22 cellular contexts compared by ENCODE assay signal in the genomic region with DNA sequence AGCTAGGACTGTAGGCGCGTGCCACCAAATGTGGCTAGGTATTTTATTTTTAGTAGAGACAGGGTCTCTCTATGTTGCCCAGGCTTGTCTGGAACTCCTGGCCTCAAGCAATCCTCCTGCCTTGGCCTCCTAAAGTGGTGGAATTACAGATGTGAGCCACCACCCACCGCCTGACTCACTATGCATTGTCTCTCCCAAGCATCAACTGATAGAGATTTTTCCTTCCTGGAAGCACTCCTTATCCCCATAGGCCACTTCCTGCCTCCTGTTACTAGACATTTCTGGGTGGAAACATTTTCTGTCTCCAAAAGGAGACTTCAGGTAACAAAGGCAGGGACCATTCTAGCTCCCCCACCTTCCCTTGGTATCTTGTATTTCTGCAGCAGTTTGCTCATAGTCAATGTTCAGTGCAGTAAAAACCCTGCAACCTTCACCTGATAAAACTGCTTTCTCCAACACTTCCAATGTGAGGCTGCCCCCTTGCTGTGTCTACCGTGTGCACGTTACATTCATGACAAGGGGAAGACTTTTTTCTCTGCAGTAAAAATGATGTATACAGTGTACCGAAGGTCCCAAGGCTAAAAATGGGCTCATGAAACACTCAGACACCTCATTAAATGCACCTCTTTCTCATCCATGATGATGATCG.
"Had no signal": no experiment of that assay in that cellular context is flagged by ENCODE, and none has a peak within 500 bp of the region (broad histone marks: within the 10 kb centered on the region; RNA-seq: fewer than 3 reads in every experiment).

No MANE protein-coding gene starts in this region.

- ATAC-seq: activated T-cell treated with anti-CD3 and anti-CD28 coated beads, Interleukin-2, amount 50 U/mL, for 4 hours; effector memory CD8-positive, alpha-beta T cell; heart right ventricle; left lobe of liver; natural killer cell treated with Interleukin-12 subunit alpha and Interleukin-12 subunit beta and Interleukin-15 and Interleukin-18, amount 100 ng/mL, for 72 hours; stimulated activated naive CD8-positive, alpha-beta T cell treated with anti-CD3 and anti-CD28 coated beads, Interleukin-15, Interleukin-2, amounts not matched to agents 100 U/mL and 50 U/mL, for 24 hours; upper lobe of right lung had no signal

- H3K4me3 ChIP-seq: adrenal gland, ascending aorta, esophagus squamous epithelium, heart right ventricle, prostate gland, spleen, thyroid gland, upper lobe of right lung had no signal

- H3K27me3 ChIP-seq: adrenal gland, ascending aorta, brain microvascular endothelial cell, heart right ventricle, spleen, thyroid gland, upper lobe of right lung had no signal

- H3K27ac ChIP-seq: adrenal gland, ascending aorta, brain microvascular endothelial cell, esophagus squamous epithelium, heart right ventricle, prostate gland, spleen, thyroid gland, upper lobe of right lung had no signal

- H3K4me1 ChIP-seq: adrenal gland, ascending aorta, esophagus squamous epithelium, heart right ventricle, prostate gland, spleen, thyroid gland, upper lobe of right lung had no signal

- H3K9me3 ChIP-seq: adrenal gland, ascending aorta, esophagus squamous epithelium, heart right ventricle, prostate gland, spleen, thyroid gland, upper lobe of right lung had no signal

- H3K36me3 ChIP-seq: adrenal gland, ascending aorta, brain microvascular endothelial cell, esophagus squamous epithelium, heart right ventricle, prostate gland, spleen, thyroid gland, upper lobe of right lung had no signal

- DNase-seq: activated CD4-positive, alpha-beta T cell treated with anti-CD3 and anti-CD28 coated beads, Interleukin-2, amount 50 U/mL, for 1 hour; activated CD4-positive, CD25-positive, alpha-beta regulatory T cell treated with anti-CD3 and anti-CD28 coated beads, Interleukin-2, amount 50 U/mL, for 72 hours; activated CD8-positive, alpha-beta memory T cell treated with anti-CD3 and anti-CD28 coated beads, Interleukin-2, amount 50 U/mL, for 48 hours; activated naive CD4-positive, alpha-beta T cell; activated T-cell treated with anti-CD3 and anti-CD28 coated beads, Interleukin-2, amount 50 U/mL, for 4 hours; adrenal gland; brain microvascular endothelial cell; caudate nucleus; effector memory CD8-positive, alpha-beta T cell; esophagus squamous epithelium; heart right ventricle; midbrain; spleen; stimulated activated CD4-positive, alpha-beta T cell treated with anti-CD3 and anti-CD28 coated beads, Interleukin-4, amount 100 ng/mL, for 24 hours; stimulated activated naive CD8-positive, alpha-beta T cell treated with anti-CD3 and anti-CD28 coated beads, Interleukin-15, Interleukin-2, amounts not matched to agents 100 U/mL and 50 U/mL, for 24 hours; substantia nigra; thyroid gland; upper lobe of right lung had no signal
